Comparison of ENCODE assay signal across 23 cellular contexts in the genomic region with DNA sequence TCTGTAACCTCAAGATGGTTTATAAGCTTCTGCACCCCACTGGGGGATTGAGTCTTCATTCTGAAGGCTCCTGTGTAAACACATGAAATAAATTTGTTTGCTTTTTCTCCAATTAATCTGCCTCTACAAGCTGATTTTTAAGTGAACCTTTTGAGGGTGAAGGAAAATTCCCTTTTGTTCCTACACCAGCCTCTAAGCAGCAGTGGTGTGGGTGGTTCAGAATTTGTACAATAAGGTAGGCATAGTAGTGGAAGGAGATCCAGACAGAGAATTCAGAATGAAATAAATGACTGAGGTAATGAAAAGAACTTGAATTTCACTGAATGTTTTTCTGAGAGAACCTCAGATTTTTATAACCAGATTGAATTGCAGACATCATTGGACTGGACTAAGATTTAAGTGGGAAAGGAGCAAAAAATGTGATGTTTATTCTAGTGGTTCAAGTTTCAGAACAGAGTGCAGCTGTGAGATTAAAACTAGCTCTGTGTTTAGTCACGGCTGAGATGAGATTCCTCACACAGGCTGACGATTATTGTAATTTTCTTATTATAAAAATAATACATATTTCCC.
"Had no signal": no experiment of that assay in that cellular context is flagged by ENCODE, and none has a peak within 500 bp of the region (broad histone marks: within the 10 kb centered on the region; RNA-seq: fewer than 3 reads in every experiment).

No MANE protein-coding gene starts in this region.

- DNase-seq: activated B cell treated with CpG ODN at 0.5 μM for 24 hours; activated CD4-positive, alpha-beta T cell treated with anti-CD3 and anti-CD28 coated beads for 1 hour; activated CD4-positive, alpha-beta T cell treated with anti-CD3 and anti-CD28 coated beads, Interleukin-2, amount 10 ng/mL, durations not matched to agents 24 days and 14 days; activated CD4-positive, alpha-beta T cell treated with anti-CD3 and anti-CD28 coated beads, Interleukin-2, amount 50 U/mL, for 48 hours; activated CD8-positive, alpha-beta memory T cell treated with anti-CD3 and anti-CD28 coated beads, Interleukin-2, amount 10 ng/mL, durations not matched to agents 7 days and 5 days; activated effector memory CD4-positive, alpha-beta T cell treated with Interleukin-2 at 50 U/mL for 16 hours; activated naive CD4-positive, alpha-beta T cell; activated T-cell treated with anti-CD3 and anti-CD28 coated beads, Interleukin-2, amount 50 U/mL, for 24 hours; amniotic stem cell; body of pancreas; KG1; NCI-H1048; NCI-H1417 treated with DMSO at 0.1 percent for 48 hours; NCI-H2081 treated with DMSO at 0.1 percent for 48 hours; NCI-H345; NCI-H510A; NCI-H526 treated with DMSO at 0.1 percent for 48 hours; SIG-M5; T-cell; T-helper 2 cell; T1000 had no signal

- H3K4me3 ChIP-seq: ascending aorta, body of pancreas, SK-N-MC had no signal

- H3K27me3 ChIP-seq: ascending aorta, body of pancreas had no signal

- H3K36me3 ChIP-seq: ascending aorta had no signal

- H3K27ac ChIP-seq: ascending aorta, body of pancreas, SK-N-MC had no signal
